ENCODE assay signal across 26 cellular contexts in genomic region chr15:49769225-49769624, GRCh38.
A peak's percentile ranks its signal among the peaks of the same experiment; 100 is the strongest.
DNase-seq lines count a peak whose midpoint lies in the region; ATAC-seq and TF ChIP-seq lines count a peak whose summit lies in the region.
"Had no signal": no experiment of that assay in that cellular context is flagged by ENCODE, and none has a peak within 500 bp of the region (broad histone marks: within the 10 kb centered on the region; RNA-seq: fewer than 3 reads in every experiment).

No MANE protein-coding gene starts in this region.

- no peak overlapping the region for H3K4me3 Mint-ChIP-seq in type B pancreatic cell
- H3K4me3 Mint-ChIP-seq: B cell; CD4-positive, CD25-positive, alpha-beta regulatory T cell; IgD-negative memory B cell had no signal

- peak overlapping the region in 3 of 4 donors; percentile 27 to 52 (median 36) for H3K27ac ChIP-seq in sigmoid colon
- H3K27ac ChIP-seq: HL-60, KMS-11, RWPE1 had no signal

- H3K4me3 ChIP-seq in AG09309 (ENCODE audit: control insufficient read depth, low read depth, low read length), result no peak overlapping the region
- no peak overlapping the region for H3K4me3 ChIP-seq in HFF-Myc (replicated peaks; ENCODE audit: low read depth, low read length)
- H3K4me3 ChIP-seq in fibroblast of mammary gland (ENCODE audit: control insufficient read depth, low read depth, low read length), result no peak overlapping the region
- no peak overlapping the region for H3K4me3 ChIP-seq in sigmoid colon
- H3K4me3 ChIP-seq: HAP-1 had no signal

- intact Hi-C loops in sigmoid colon (cut with DNase I), result loop anchor here (5.0 kb wide), 2 partner anchors 147 to 347 kb away; partner anchors contain the start of genes DTWD1, FAM227B and FGF7

- no peak for TF ChIP-seq CTCF in AG09309 (IDR thresholded peaks at IDR 0.05; ENCODE audit: control insufficient read depth, insufficient read depth, low read depth, low read length, missing control alignments)
- TF ChIP-seq CTCF in HFF-Myc (IDR thresholded peaks at IDR 0.05; ENCODE audit: low read depth, low read length, missing control alignments), result no peak
- TF ChIP-seq CTCF in fibroblast of mammary gland (conservative IDR thresholded peaks at IDR 0.05; ENCODE audit: control insufficient read depth, insufficient read depth, low read depth, low read length), result no peak
- no peak for TF ChIP-seq CTCF in sigmoid colon (IDR thresholded peaks at IDR 0.05)
- TF ChIP-seq CTCF in type B pancreatic cell (conservative IDR thresholded peaks at IDR 0.05), result no peak

- H3K27ac Mint-ChIP-seq in type B pancreatic cell, result no peak overlapping the region
- H3K27ac Mint-ChIP-seq: B cell; CD4-positive, CD25-positive, alpha-beta regulatory T cell; IgD-negative memory B cell had no signal

- H3K36me3 Mint-ChIP-seq in type B pancreatic cell, result no peaks in the 10 kb centered on the region
- H3K36me3 Mint-ChIP-seq: CD4-positive, CD25-positive, alpha-beta regulatory T cell; IgD-negative memory B cell had no signal

- H3K4me1 ChIP-seq in sigmoid colon, result peaks cover 0 to 13% (median 3%) of the 10 kb centered on the region in 4 donors
- H3K4me1 ChIP-seq: HAP-1 had no signal

- WGBS in sigmoid colon, 2 donors, result 17 to 41% methylated on average over 1 of the region's 1 CpG

- H3K4me1 Mint-ChIP-seq in type B pancreatic cell (ENCODE audit: unreplicated experiment), result no peaks in the 10 kb centered on the region
- H3K4me1 Mint-ChIP-seq: B cell; CD4-positive, CD25-positive, alpha-beta regulatory T cell; IgD-negative memory B cell had no signal

- TF ChIP-seq POLR2A in sigmoid colon (IDR thresholded peaks at IDR 0.05), result no peak

- no peak for TF ChIP-seq EP300 in sigmoid colon (IDR thresholded peaks at IDR 0.05)

- H3K9me3 Mint-ChIP-seq in type B pancreatic cell, result no peaks in the 10 kb centered on the region

- peaks cover 0 to 14% (median 2%) of the 10 kb centered on the region in 4 donors for H3K9me3 ChIP-seq in sigmoid colon

- H3K27me3 ChIP-seq in sigmoid colon, result no peaks in the 10 kb centered on the region

- H3K27me3 Mint-ChIP-seq in type B pancreatic cell, result no peaks in the 10 kb centered on the region
- H3K27me3 Mint-ChIP-seq: B cell; CD4-positive, CD25-positive, alpha-beta regulatory T cell; IgD-negative memory B cell had no signal

- H3K36me3 ChIP-seq in sigmoid colon, result no peaks in the 10 kb centered on the region
- H3K36me3 ChIP-seq: HAP-1 had no signal

- no peak for ATAC-seq in GM19324 (IDR thresholded peaks at IDR 0.05; ENCODE audit: low FRiP score, unreplicated experiment)
- no peak for ATAC-seq in HG03196 (IDR thresholded peaks at IDR 0.05; ENCODE audit: unreplicated experiment)

- DNase-seq in AG09309 (ENCODE audit: low read depth), result peak; percentile 8
- peak; percentile 10 for DNase-seq in HFF-Myc (ENCODE audit: extremely low read depth, low read depth)
- peak; percentile 2 for DNase-seq in fibroblast of mammary gland (ENCODE audit: low read depth)
- DNase-seq in sigmoid colon, result no peak
- DNase-seq in type B pancreatic cell (ENCODE audit: extremely low spot score, unreplicated experiment), result no peak
- no peak for DNase-seq in SW 1271 (lab: John Stamatoyannopoulos, UW)
- DNase-seq: 8988T; CD4-positive, CD25-positive, alpha-beta regulatory T cell; DMS53; GOT3; NCI-H1092; NCI-H1417 treated with DMSO at 0.1 percent for 48 hours; NCI-H1694 treated with DMSO at 0.1 percent for 48 hours; NCI-H2081; NCI-H226; NCI-H510A; NCI-H69; SHP77 had no signal

Comparison
In these comparisons a context has a peak if more than half of its experiments do, and no peak if none do; other contexts are left out.
1. DNase-seq: peak in AG09309 (single experiment), HFF-Myc (single experiment) and fibroblast of mammary gland (single experiment); none in sigmoid colon (single experiment), type B pancreatic cell (single experiment) and SW 1271 (0 of 2).